In genomic region chr14:99809376-99809775, GRCh38 we compare ENCODE assay signal across 12 cellular contexts. TPM values are rescaled to one million over a fixed set of nuclear protein-coding genes. Genes with fewer than 3 reads are reported as not detected.
DNase-seq lines count a peak whose midpoint lies in the region; ATAC-seq and TF ChIP-seq lines count a peak whose summit lies in the region.
"Had no signal": no experiment of that assay in that cellular context is flagged by ENCODE, and none has a peak within 500 bp of the region (broad histone marks: within the 10 kb centered on the region; RNA-seq: fewer than 3 reads in every experiment).

No MANE protein-coding gene starts in this region.

- TF ChIP-seq POLR2A in vagina (IDR thresholded peaks at IDR 0.05): no peak

- ATAC-seq in natural killer cell treated with Interleukin-12 subunit alpha and Interleukin-12 subunit beta and Interleukin-15 and Interleukin-18, amount 100 ng/mL, for 72 hours: no peak

- peaks cover 7% of the 10 kb centered on the region for H3K27me3 Mint-ChIP-seq in nephron progenitor cell (ENCODE audit: low read depth, poor library complexity)
- H3K27me3 Mint-ChIP-seq in natural killer cell treated with Interleukin-12 subunit alpha and Interleukin-12 subunit beta and Interleukin-15 and Interleukin-18, amount 100 ng/mL, for 72 hours: peaks cover 37 to 58% of the 10 kb centered on the region in 2 donors

- no peak overlapping the region for H3K4me3 Mint-ChIP-seq in nephron progenitor cell
- no peak overlapping the region for H3K4me3 Mint-ChIP-seq in natural killer cell treated with Interleukin-12 subunit alpha and Interleukin-12 subunit beta and Interleukin-15 and Interleukin-18, amount 100 ng/mL, for 72 hours
- H3K4me3 Mint-ChIP-seq: neural crest cell had no signal

- H3K4me1 Mint-ChIP-seq in nephron progenitor cell: peaks cover 45% of the 10 kb centered on the region
- H3K4me1 Mint-ChIP-seq in natural killer cell treated with Interleukin-12 subunit alpha and Interleukin-12 subunit beta and Interleukin-15 and Interleukin-18, amount 100 ng/mL, for 72 hours (ENCODE audit: low read depth in 2 of 2): no peaks in the 10 kb centered on the region

- H3K27me3 ChIP-seq in vagina: no peaks in the 10 kb centered on the region
- H3K27me3 ChIP-seq: SJCRH30 had no signal

- intact Hi-C loops in vagina (cut with DNase I): no loop called here

- H3K36me3 Mint-ChIP-seq in nephron progenitor cell (ENCODE audit: low read depth): no peaks in the 10 kb centered on the region
- H3K36me3 Mint-ChIP-seq in natural killer cell treated with Interleukin-12 subunit alpha and Interleukin-12 subunit beta and Interleukin-15 and Interleukin-18, amount 100 ng/mL, for 72 hours: no peaks in the 10 kb centered on the region

- peak overlapping the region; percentile 16 for H3K27ac Mint-ChIP-seq in nephron progenitor cell
- H3K27ac Mint-ChIP-seq in natural killer cell treated with Interleukin-12 subunit alpha and Interleukin-12 subunit beta and Interleukin-15 and Interleukin-18, amount 100 ng/mL, for 72 hours: no peak overlapping the region

- no peaks in the 10 kb centered on the region for H3K9me3 Mint-ChIP-seq in nephron progenitor cell
- H3K9me3 Mint-ChIP-seq in natural killer cell treated with Interleukin-12 subunit alpha and Interleukin-12 subunit beta and Interleukin-15 and Interleukin-18, amount 100 ng/mL, for 72 hours: no peaks in the 10 kb centered on the region
- H3K9me3 Mint-ChIP-seq: neural crest cell had no signal

- H3K36me3 ChIP-seq in vagina: no peaks in the 10 kb centered on the region
- H3K36me3 ChIP-seq: SJCRH30 had no signal

- DNase-seq in DMS 273 (lab: John Stamatoyannopoulos, UW; ENCODE audit: unreplicated experiment): peak; percentile 46
- no peak for DNase-seq in DMS 273 treated with DMSO at 0.1 percent for 48 hours (lab: John Stamatoyannopoulos, UW)
- DNase-seq in fibroblast of pulmonary artery (ENCODE audit: low read depth): peak; percentile 89
- no peak for DNase-seq in nephron progenitor cell
- DNase-seq in vagina (ENCODE audit: extremely low spot score in 2 of 2): no peak
- no peak for DNase-seq in activated CD4-positive, alpha-beta T cell treated with anti-CD3 and anti-CD28 coated beads, Interleukin-2, amount 50 U/mL, for 48 hours
- DNase-seq in NCI-H1694 treated with DMSO at 0.1 percent for 48 hours (lab: John Stamatoyannopoulos, UW): no peak
- no peak for DNase-seq in natural killer cell treated with Interleukin-12 subunit alpha and Interleukin-12 subunit beta and Interleukin-15 and Interleukin-18, amount 100 ng/mL, for 72 hours (ENCODE audit: low spot score)
- DNase-seq: NCI-H2171, SJCRH30 had no signal

- H3K4me3 ChIP-seq in fibroblast of pulmonary artery (replicated peaks; ENCODE audit: low read depth, low read length) (no peak overlapping the region), vagina (no peak overlapping the region)
- H3K4me3 ChIP-seq: SJCRH30 had no signal

- H3K27ac ChIP-seq in vagina: peak overlapping the region; percentile 52
- H3K27ac ChIP-seq: 22Rv1, SJCRH30 had no signal

- TF ChIP-seq CTCF in fibroblast of pulmonary artery (IDR thresholded peaks at IDR 0.05; ENCODE audit: low read length, missing control alignments): no peak
- no peak for TF ChIP-seq CTCF in nephron progenitor cell (IDR thresholded peaks at IDR 0.05)
- no peak for TF ChIP-seq CTCF in vagina (IDR thresholded peaks at IDR 0.05)

- H3K9me3 ChIP-seq in vagina: no peaks in the 10 kb centered on the region
- H3K9me3 ChIP-seq: SJCRH30 had no signal

- peaks cover 57% of the 10 kb centered on the region for H3K4me1 ChIP-seq in vagina
- H3K4me1 ChIP-seq: SJCRH30 had no signal

RNA-seq across cellular contexts. Expression of gene EML1, which starts 16.2 kb away (rescaled TPM):
- 32.7 TPM for total RNA-seq in vagina
- total RNA-seq in natural killer cell treated with Interleukin-12 subunit alpha and Interleukin-12 subunit beta and Interleukin-15 and Interleukin-18, amount 100 ng/mL, for 72 hours: 1 to 10 TPM in 1 of 2 donors, not detected in 1; 1.4 TPM

Comparison
In these comparisons a context has a peak if more than half of its experiments do, and no peak if none do; other contexts are left out.
1. DNase-seq: peak in DMS 273 (single experiment) and fibroblast of pulmonary artery (single experiment); none in DMS 273 treated with DMSO at 0.1 percent for 48 hours (single experiment), nephron progenitor cell (single experiment), vagina (0 of 2), activated CD4-positive, alpha-beta T cell treated with anti-CD3 and anti-CD28 coated beads, Interleukin-2, amount 50 U/mL, for 48 hours (0 of 2), NCI-H1694 treated with DMSO at 0.1 percent for 48 hours (single experiment) and natural killer cell treated with Interleukin-12 subunit alpha and Interleukin-12 subunit beta and Interleukin-15 and Interleukin-18, amount 100 ng/mL, for 72 hours (single experiment).
2. RNA of gene EML1, which starts 16.2 kb away (total RNA-seq): 32.7 TPM in vagina (single experiment); 1.4 TPM in natural killer cell treated with Interleukin-12 subunit alpha and Interleukin-12 subunit beta and Interleukin-15 and Interleukin-18, amount 100 ng/mL, for 72 hours; every median in the first group is over 10 times any median in the second.